10 cellular contexts compared by ENCODE assay signal in genomic region chr19:6156033-6156432, GRCh38. TPM values are rescaled to one million over a fixed set of nuclear protein-coding genes. Genes with fewer than 3 reads are reported as not detected.
"Had no signal": no experiment of that assay in that cellular context is flagged by ENCODE, and none has a peak within 500 bp of the region (broad histone marks: within the 10 kb centered on the region; RNA-seq: fewer than 3 reads in every experiment).

No MANE protein-coding gene starts in this region.

- ATAC-seq: GM23338 had no signal

- H3K4me2 ChIP-seq: GM23338 had no signal

- DNase-seq: H9, HCEC 1CT, HFFc6, IMR-90, KBM-7 had no signal

- H3K4me3 ChIP-seq: GM23338 had no signal

- H2AFZ ChIP-seq: GM23338 had no signal

- FAIRE-seq: H1, H54 had no signal

- H3K27ac ChIP-seq: HL-60 had no signal

RNA-seq across cellular contexts. Expression of gene ACSBG2, which starts 20.6 kb away (rescaled TPM):
- total RNA-seq: GM23338, H1, H9, HFFc6, HT1080, IMR-90 had no signal
- polyA plus RNA-seq: GM23338, H1, IMR-90 had no signal
